In the genomic region with DNA sequence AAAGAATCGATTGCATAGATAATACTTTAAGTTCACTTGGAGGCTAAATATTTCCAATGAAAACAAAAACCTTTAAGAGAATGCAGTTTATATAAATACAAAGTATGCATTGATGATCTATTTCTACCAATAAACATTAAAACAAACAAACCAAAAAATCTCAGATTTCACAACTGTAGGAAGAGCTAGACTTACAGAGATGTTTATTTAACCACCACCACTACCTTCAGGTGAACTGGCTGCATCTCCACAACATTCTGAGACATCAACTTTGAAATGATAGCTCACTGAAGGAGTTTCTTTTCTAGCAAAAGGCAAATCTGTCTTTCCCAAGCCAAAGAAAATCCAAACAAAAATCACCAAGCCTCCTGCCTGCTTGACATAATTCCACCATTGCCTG, we compare ENCODE assay signal across 1 cellular context.
TF ChIP-seq lines count a peak whose summit lies in the region.

No MANE protein-coding gene starts in this region.

TF ChIP-seq in H1, 55 proteins besides CTCF, POLR2A, EP300 and RAD21:
- TF ChIP-seq CBX8 (IDR thresholded peaks at IDR 0.05; ENCODE audit: borderline replicate concordance, low read depth, low read length) (no peak), TCF12 (IDR thresholded peaks at IDR 0.05; ENCODE audit: low read depth, low read length) (no peak), MAFK (IDR thresholded peaks at IDR 0.05; ENCODE audit: low read depth, low read length) (no peak), RXRA (IDR thresholded peaks at IDR 0.05; ENCODE audit: insufficient read depth, low read depth, low read length) (no peak), CREB1 (IDR thresholded peaks at IDR 0.05) (no peak), TAF1 (IDR thresholded peaks at IDR 0.05; ENCODE audit: low read depth, low read length) (no peak), RBBP5 (IDR thresholded peaks at IDR 0.05; ENCODE audit: borderline replicate concordance, low read depth, low read length) (no peak), SIX5 (IDR thresholded peaks at IDR 0.05; ENCODE audit: low read depth, low read length) (no peak), JUND (IDR thresholded peaks at IDR 0.05; ENCODE audit: low read length) (no peak), POLR2AphosphoS5 (IDR thresholded peaks at IDR 0.05; ENCODE audit: low read depth, low read length) (no peak), PHF8 (conservative IDR thresholded peaks at IDR 0.05; ENCODE audit: low read depth, low read length) (no peak), YY1 (IDR thresholded peaks at IDR 0.05; ENCODE audit: low read depth, low read length) (no peak)
- TF ChIP-seq, protein P1, sequence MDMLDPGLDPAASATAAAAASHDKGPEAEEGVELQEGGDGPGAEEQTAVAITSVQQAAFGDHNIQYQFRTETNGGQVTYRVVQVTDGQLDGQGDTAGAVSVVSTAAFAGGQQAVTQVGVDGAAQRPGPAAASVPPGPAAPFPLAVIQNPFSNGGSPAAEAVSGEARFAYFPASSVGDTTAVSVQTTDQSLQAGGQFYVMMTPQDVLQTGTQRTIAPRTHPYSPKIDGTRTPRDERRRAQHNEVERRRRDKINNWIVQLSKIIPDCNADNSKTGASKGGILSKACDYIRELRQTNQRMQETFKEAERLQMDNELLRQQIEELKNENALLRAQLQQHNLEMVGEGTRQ (IDR thresholded peaks at IDR 0.05; ENCODE audit: low read length), result no peak
- TF ChIP-seq, protein P2, sequence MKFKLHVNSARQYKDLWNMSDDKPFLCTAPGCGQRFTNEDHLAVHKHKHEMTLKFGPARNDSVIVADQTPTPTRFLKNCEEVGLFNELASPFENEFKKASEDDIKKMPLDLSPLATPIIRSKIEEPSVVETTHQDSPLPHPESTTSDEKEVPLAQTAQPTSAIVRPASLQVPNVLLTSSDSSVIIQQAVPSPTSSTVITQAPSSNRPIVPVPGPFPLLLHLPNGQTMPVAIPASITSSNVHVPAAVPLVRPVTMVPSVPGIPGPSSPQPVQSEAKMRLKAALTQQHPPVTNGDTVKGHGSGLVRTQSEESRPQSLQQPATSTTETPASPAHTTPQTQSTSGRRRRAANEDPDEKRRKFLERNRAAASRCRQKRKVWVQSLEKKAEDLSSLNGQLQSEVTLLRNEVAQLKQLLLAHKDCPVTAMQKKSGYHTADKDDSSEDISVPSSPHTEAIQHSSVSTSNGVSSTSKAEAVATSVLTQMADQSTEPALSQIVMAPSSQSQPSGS (IDR thresholded peaks at IDR 0.05; ENCODE audit: low read length), result no peak
